ENCODE assay signal across 8 cellular contexts in genomic region chr9:66901141-66901540, GRCh38. TPM values are rescaled to one million over a fixed set of nuclear protein-coding genes. Genes with fewer than 3 reads are reported as not detected.
DNase-seq lines count a peak whose midpoint lies in the region; ATAC-seq, FAIRE-seq and TF ChIP-seq lines count a peak whose summit lies in the region.
"Not testable (repeated sequence)": the region's sequence is repeated elsewhere in the genome, so short reads cannot be mapped to it uniquely, and the experiment has no call there.

No MANE protein-coding gene starts in this region.

- H3K9ac ChIP-seq in KMS-11, result not testable (repeated sequence)
- H3K9ac ChIP-seq in HepG2 (ENCODE audit: insufficient read depth, low read depth, low read length), result peak overlapping the region; percentile 46; the same call in 1 of the 2 replicates

- TF ChIP-seq CTCF in BJ (IDR thresholded peaks at IDR 0.05; ENCODE audit: insufficient read depth, low read depth, low read length); KMS-11 (conservative IDR thresholded peaks at IDR 0.05; ENCODE audit: low read depth, low read length); epithelial cell of esophagus (IDR thresholded peaks at IDR 0.05; ENCODE audit: insufficient read depth, low read depth, low read length, missing control alignments); HepG2 (CRISPR knock-in tag; IDR thresholded peaks at IDR 0.05); sigmoid colon (IDR thresholded peaks at IDR 0.05): not testable (repeated sequence)

- H3K4me3 ChIP-seq in BJ (ENCODE audit: low read depth, low read length) (peak overlapping the region; percentile 53), epithelial cell of esophagus (ENCODE audit: low read length) (peak overlapping the region; percentile 44), HepG2 (replicated peaks in 1 of 3; ENCODE audit: insufficient read depth in 1 of 3, low read depth in 2 of 3, low read length in 3 of 3) (peak overlapping the region; percentile 12 to 55 (median 54); a peak in 5 of 6 replicates), sigmoid colon (peak overlapping the region; percentile 47 to 61 (median 54))
- H3K4me3 ChIP-seq in KMS-11 (IDR thresholded peaks at IDR 0.05; ENCODE audit: insufficient read depth, low read depth, low read length), result not testable (repeated sequence)

- not testable (repeated sequence) for TF ChIP-seq RAD21 in HepG2 (CRISPR knock-in tag; IDR thresholded peaks at IDR 0.05)

- not testable (repeated sequence) for H3K36me3 ChIP-seq in BJ (ENCODE audit: control insufficient read depth, insufficient read depth, low read length); KMS-11 (ENCODE audit: insufficient read depth); HepG2 (replicated peaks in 1 of 2; ENCODE audit: control insufficient read depth in 1 of 2, insufficient read depth in 2 of 2, low read length in 2 of 2); sigmoid colon

- peak overlapping the region; percentile 95 for H3K4me3 Mint-ChIP-seq in activated T-helper 1 cell treated with anti-CD3 and anti-CD28 coated beads, Interleukin-12 subunit alpha, Interleukin-12 subunit beta, Interleukin-2, Interleukin-4 antibody, amounts not matched to agents 30 ng/mL and 10 ng/mL and 1 ng/mL, durations not matched to agents 14 hours and 24 hours and 36 hours

- not testable (repeated sequence) for H3K9me3 ChIP-seq in HepG2 (ENCODE audit: low read length); sigmoid colon

- not testable (repeated sequence) for H3K4me2 ChIP-seq in KMS-11
- peak overlapping the region; percentile 58 for H3K4me2 ChIP-seq in HepG2 (ENCODE audit: low read depth, low read length)

- POLR2A ChIA-PET in BJ (lab: Charles Lee); HepG2 (lab: Yijun Ruan, JAX): not testable (repeated sequence)

- not testable (repeated sequence) for H3K27ac ChIP-seq in KMS-11; HepG2 (ENCODE audit: extremely low read length, insufficient read depth, low read length)
- peak overlapping the region; percentile 67 to 74 (median 70) for H3K27ac ChIP-seq in sigmoid colon

- H3K9me3 Mint-ChIP-seq in activated T-helper 1 cell treated with anti-CD3 and anti-CD28 coated beads, Interleukin-12 subunit alpha, Interleukin-12 subunit beta, Interleukin-2, Interleukin-4 antibody, amounts not matched to agents 30 ng/mL and 10 ng/mL and 1 ng/mL, durations not matched to agents 14 hours and 24 hours and 36 hours, result not testable (repeated sequence)

- H3K36me3 Mint-ChIP-seq in activated T-helper 1 cell treated with anti-CD3 and anti-CD28 coated beads, Interleukin-12 subunit alpha, Interleukin-12 subunit beta, Interleukin-2, Interleukin-4 antibody, amounts not matched to agents 30 ng/mL and 10 ng/mL and 1 ng/mL, durations not matched to agents 14 hours and 24 hours and 36 hours (ENCODE audit: low read depth), result not testable (repeated sequence)

- ATAC-seq in GM19351 (IDR thresholded peaks at IDR 0.05; ENCODE audit: unreplicated experiment), result peak; percentile 32
- peak; percentile 19 for ATAC-seq in HG02884 (IDR thresholded peaks at IDR 0.05; ENCODE audit: unreplicated experiment)
- ATAC-seq in HepG2, result peak; percentile 72

- in situ Hi-C loops in HepG2 (cut with HindIII; ENCODE audit: extremely low pct_ligation_motif_present, low pct_unique_long_range_greater_than_20kb), result not testable (repeated sequence)

- not testable (repeated sequence) for DNase-seq in BJ (ENCODE audit: low read depth); activated T-helper 1 cell treated with anti-CD3 and anti-CD28 coated beads, Interleukin-12 subunit alpha, Interleukin-12 subunit beta, Interleukin-2, Interleukin-4 antibody, amounts not matched to agents 30 ng/mL and 10 ng/mL and 1 ng/mL, durations not matched to agents 14 hours and 24 hours and 36 hours (ENCODE audit: low spot score); HepG2 (ENCODE audit: low spot score); sigmoid colon
- peak; percentile 72 for DNase-seq in epithelial cell of esophagus (ENCODE audit: low read depth)

- H4K20me1 ChIP-seq in KMS-11 (ENCODE audit: insufficient read depth); HepG2 (ENCODE audit: insufficient read depth, low read length): not testable (repeated sequence)

- TSS peak; percentile 80 for BruUV-seq in HepG2 (replicated peaks; lab: Mats Ljungman, UMichigan)

- not testable (repeated sequence) for H3K79me2 ChIP-seq in KMS-11 (ENCODE audit: insufficient read depth, low read depth); HepG2 (ENCODE audit: insufficient read depth, low read length)

- CTCF ChIA-PET in BJ (lab: Yijun Ruan, JAX); HepG2 (lab: Yijun Ruan, JAX; ENCODE audit: low intra/inter-chr PET ratio, low total read pairs): not testable (repeated sequence)

- H3K27me3 ChIP-seq in BJ (ENCODE audit: control insufficient read depth, insufficient read depth, low read length); KMS-11 (ENCODE audit: insufficient read depth, low read depth); HepG2 (ENCODE audit: control insufficient read depth in 1 of 2, insufficient read depth in 2 of 2, low read length in 2 of 2); sigmoid colon: not testable (repeated sequence)

- not testable (repeated sequence) for H3K27ac Mint-ChIP-seq in activated T-helper 1 cell treated with anti-CD3 and anti-CD28 coated beads, Interleukin-12 subunit alpha, Interleukin-12 subunit beta, Interleukin-2, Interleukin-4 antibody, amounts not matched to agents 30 ng/mL and 10 ng/mL and 1 ng/mL, durations not matched to agents 14 hours and 24 hours and 36 hours

- H2AFZ ChIP-seq in KMS-11 (ENCODE audit: low read depth), result peak overlapping the region; percentile 34; the same call in 1 of the 2 replicates
- not testable (repeated sequence) for H2AFZ ChIP-seq in HepG2 (ENCODE audit: low read length)

- intact Hi-C loops in activated T-helper 1 cell treated with anti-CD3 and anti-CD28 coated beads, Interleukin-12 subunit alpha, Interleukin-12 subunit beta, Interleukin-2, Interleukin-4 antibody, amounts not matched to agents 30 ng/mL and 10 ng/mL and 1 ng/mL, durations not matched to agents 14 hours and 24 hours and 36 hours (cut with micrococcal nuclease); HepG2 (cut with micrococcal nuclease; ENCODE audit: unreplicated experiment); sigmoid colon (cut with DNase I): not testable (repeated sequence)

- not testable (repeated sequence) for TF ChIP-seq POLR2A in HepG2 (IDR thresholded peaks at IDR 0.05; ENCODE audit: insufficient read depth in 1 of 2, low read depth in 2 of 2, low read length in 2 of 2); sigmoid colon (IDR thresholded peaks at IDR 0.05)

- WGBS in HepG2 (ENCODE audit: low lambda C conversion rate), result 2% methylated on average over 5 of the region's 8 CpGs
- 4 to 15% methylated on average over 6 of the region's 8 CpGs for WGBS in sigmoid colon, 2 donors

- H3K4me1 ChIP-seq in KMS-11 (ENCODE audit: low read depth, poor library complexity, severe bottlenecking); HepG2 (ENCODE audit: insufficient read depth, low read length); sigmoid colon: not testable (repeated sequence)

- H3K27me3 Mint-ChIP-seq in activated T-helper 1 cell treated with anti-CD3 and anti-CD28 coated beads, Interleukin-12 subunit alpha, Interleukin-12 subunit beta, Interleukin-2, Interleukin-4 antibody, amounts not matched to agents 30 ng/mL and 10 ng/mL and 1 ng/mL, durations not matched to agents 14 hours and 24 hours and 36 hours (ENCODE audit: insufficient read depth), result not testable (repeated sequence)

- not testable (repeated sequence) for H3K4me1 Mint-ChIP-seq in activated T-helper 1 cell treated with anti-CD3 and anti-CD28 coated beads, Interleukin-12 subunit alpha, Interleukin-12 subunit beta, Interleukin-2, Interleukin-4 antibody, amounts not matched to agents 30 ng/mL and 10 ng/mL and 1 ng/mL, durations not matched to agents 14 hours and 24 hours and 36 hours (ENCODE audit: low read depth)

- not testable (repeated sequence) for FAIRE-seq in HepG2 (lab: Jason Lieb, UNC)

- not testable (repeated sequence) for TF ChIP-seq EP300 in HepG2 (IDR thresholded peaks at IDR 0.05; ENCODE audit: low read depth in 2 of 2, low read length in 2 of 2); HepG2 (CRISPR knock-in tag; IDR thresholded peaks at IDR 0.05; ENCODE audit: borderline replicate concordance); sigmoid colon (IDR thresholded peaks at IDR 0.05)

RNA-seq across cellular contexts. Expression of gene ZNF658, which starts 0.6 kb away (rescaled TPM):
- polyA plus RNA-seq in BJ (2011; rRNA removed), result 1.2 and 2.0 TPM in 2 replicates
- polyA minus RNA-seq in BJ (2011; rRNA and poly(A)+ RNA removed), result 1.1 and 4.4 TPM in 2 replicates
- total RNA-seq in activated T-helper 1 cell treated with anti-CD3 and anti-CD28 coated beads, Interleukin-12 subunit alpha, Interleukin-12 subunit beta, Interleukin-2, Interleukin-4 antibody, amounts not matched to agents 30 ng/mL and 10 ng/mL and 1 ng/mL, durations not matched to agents 14 hours and 24 hours and 36 hours, result 1.9 and 2.5 TPM in 2 replicates
- total RNA-seq in HepG2 (2016; rRNA removed; fragmentation: Illumina TruSeq; extraction: Trizol), result 3.5 and 4.4 TPM in 2 replicates
- total RNA-seq in HepG2 (2016; cell fraction: cytosol; rRNA removed; fragmentation: Illumina TruSeq; extraction: Trizol; ENCODE audit: low read depth), result 0.44 and 0.81 TPM in 2 replicates
- total RNA-seq in HepG2 (2016; cell fraction: insoluble cytoplasmic fraction; rRNA removed; fragmentation: Illumina TruSeq; extraction: Trizol), result 3.3 and 4.5 TPM in 2 replicates
- total RNA-seq in HepG2 (2016; cell fraction: membrane; rRNA removed; fragmentation: Illumina TruSeq; extraction: Trizol), result 1.5 and 1.6 TPM in 2 replicates
- total RNA-seq in HepG2 (2016; cell fraction: nucleus; rRNA removed; fragmentation: Illumina TruSeq; extraction: Trizol), result 4.5 and 5.4 TPM in 2 replicates
- polyA plus RNA-seq in HepG2 (2011; rRNA removed), result 0.73 and 0.91 TPM in 2 replicates
- 0.30 and 0.36 TPM in 2 replicates for polyA plus RNA-seq in HepG2 (2011; cell fraction: cytosol; rRNA removed)
- polyA plus RNA-seq in HepG2 (2011; cell fraction: nucleus; rRNA removed), result 0.66 and 0.69 TPM in 2 replicates
- 0.63 and 0.68 TPM in 2 replicates for polyA plus RNA-seq in HepG2 (2012)
- polyA plus RNA-seq in HepG2 (2016; cell fraction: cytosol; fragmentation: Illumina TruSeq; extraction: Trizol; ENCODE audit: low read depth), result 0.21 and 0.29 TPM in 2 replicates
- 1.8 and 2.2 TPM in 2 replicates for polyA plus RNA-seq in HepG2 (2016; cell fraction: insoluble cytoplasmic fraction; fragmentation: Illumina TruSeq; extraction: Trizol; ENCODE audit: low read depth)
- polyA plus RNA-seq in HepG2 (2016; cell fraction: membrane; fragmentation: Illumina TruSeq; extraction: Trizol; ENCODE audit: low read depth), result 0.64 and 0.68 TPM in 2 replicates
- polyA plus RNA-seq in HepG2 (2016; cell fraction: nucleus; fragmentation: Illumina TruSeq; extraction: Trizol; ENCODE audit: insufficient read depth, low read depth), result 3.3 and 3.6 TPM in 2 replicates
- polyA minus RNA-seq in HepG2 (2011; rRNA and poly(A)+ RNA removed; ENCODE audit: low replicate concordance), result 1.0 and 1.3 TPM in 2 replicates
- 0.79 and 1.1 TPM in 2 replicates for polyA minus RNA-seq in HepG2 (2011; cell fraction: cytosol; rRNA and poly(A)+ RNA removed)
- polyA minus RNA-seq in HepG2 (2011; cell fraction: nucleus; rRNA and poly(A)+ RNA removed), result 4.4 and 6.6 TPM in 2 replicates
- 1 to 10 TPM; 5.3 to 8.2 (median 6.0) TPM for total RNA-seq in sigmoid colon
- 1 to 10 TPM in 1 of 3 donors, under 1 TPM in 2; 0.60 to 1.7 (median 0.92) TPM for polyA plus RNA-seq in sigmoid colon

Comparison
In these comparisons a context has a peak if more than half of its experiments do, and no peak if none do; other contexts are left out.
1. ATAC-seq: peak in every context shown above with its lines; median percentile 72 in HepG2; 32 in GM19351; 19 in HG02884.